Comparison of ENCODE assay signal across 33 cellular contexts in genomic region chr2:209029249-209029648, GRCh38.
"Had no signal": no experiment of that assay in that cellular context is flagged by ENCODE, and none has a peak within 500 bp of the region (broad histone marks: within the 10 kb centered on the region; RNA-seq: fewer than 3 reads in every experiment).

No MANE protein-coding gene starts in this region.

- DNase-seq: activated B cell treated with CpG ODN at 0.5 μM for 24 hours; activated CD4-positive, alpha-beta memory T cell treated with anti-CD3 and anti-CD28 coated beads for 36 hours; activated CD4-positive, alpha-beta T cell treated with anti-CD3 and anti-CD28 coated beads for 4 hours; activated CD4-positive, alpha-beta T cell treated with anti-CD3 and anti-CD28 coated beads, Interleukin-2, amount 10 ng/mL, durations not matched to agents 24 days and 14 days; activated CD4-positive, alpha-beta T cell treated with anti-CD3 and anti-CD28 coated beads, Interleukin-2, amount 50 U/mL, for 1 hour; activated CD4-positive, alpha-beta T cell treated with anti-CD3 and anti-CD28 coated beads, Interleukin-2, amount 50 U/mL, for 4 hours; activated CD4-positive, CD25-positive, alpha-beta regulatory T cell treated with anti-CD3 and anti-CD28 coated beads, Interleukin-2, amount 50 U/mL, for 72 hours; activated CD8-positive, alpha-beta memory T cell treated with anti-CD3 and anti-CD28 coated beads, Interleukin-2, amount 50 U/mL, for 4 hours; activated CD8-positive, alpha-beta T cell treated with anti-CD3 and anti-CD28 coated beads for 36 hours; activated effector memory CD4-positive, alpha-beta T cell treated with anti-CD3 and anti-CD28 coated beads, Interleukin-2, amount 50 U/mL, for 16 hours; activated gamma-delta T cell treated with Interleukin-2 at 50 U/mL for 16 hours; activated naive CD4-positive, alpha-beta T cell; activated naive CD4-positive, alpha-beta T cell treated with anti-CD3 and anti-CD28 coated beads for 36 hours; activated naive CD4-positive, alpha-beta T cell treated with anti-CD3 and anti-CD28 coated beads, Interleukin-2, amount 50 U/mL, for 16 hours; activated naive CD8-positive, alpha-beta T cell treated with anti-CD3 and anti-CD28 coated beads for 36 hours; activated T-cell treated with anti-CD3 and anti-CD28 coated beads for 4 hours; activated T-cell treated with anti-CD3 and anti-CD28 coated beads, Interleukin-2, amount 50 U/mL, for 1 hour; activated T-cell treated with anti-CD3 and anti-CD28 coated beads, Interleukin-2, amount 50 U/mL, for 4 hours; activated T-cell treated with anti-CD3 and anti-CD28 coated beads, Interleukin-2, amount 50 U/mL, for 72 hours; adrenal gland; amniotic stem cell; aorta; body of pancreas; brain microvascular endothelial cell; central memory CD4-positive, alpha-beta T cell; T-helper 2 cell; T-helper 9 cell had no signal

- H3K4me1 ChIP-seq: adrenal gland, body of pancreas, breast epithelium had no signal

- FAIRE-seq: astrocyte, TTC549 had no signal

- H3K9me3 ChIP-seq: adrenal gland, body of pancreas, breast epithelium had no signal

- H3K27me3 ChIP-seq: adrenal gland, body of pancreas, brain microvascular endothelial cell, breast epithelium had no signal

- H3K36me3 ChIP-seq: adrenal gland, brain microvascular endothelial cell, breast epithelium had no signal

- H3K27ac ChIP-seq: adrenal gland, body of pancreas, brain microvascular endothelial cell, breast epithelium, VCaP had no signal

- H3K4me3 ChIP-seq: adrenal gland, body of pancreas, breast epithelium had no signal

- ATAC-seq: activated CD8-positive, alpha-beta T cell treated with anti-CD3 and anti-CD28 coated beads for 36 hours; activated naive CD4-positive, alpha-beta T cell treated with anti-CD3 and anti-CD28 coated beads, Interleukin-2, amount 50 U/mL, for 72 hours; activated T-cell treated with anti-CD3 and anti-CD28 coated beads, Interleukin-2, amount 50 U/mL, for 4 hours; activated T-cell treated with anti-CD3 and anti-CD28 coated beads, Interleukin-2, amount 50 U/mL, for 72 hours; activated T-helper 17 cell treated with anti-CD3 and anti-CD28 coated beads, Interleukin-2, amount 50 U/mL, for 72 hours; body of pancreas had no signal
